ENCODE assay signal across 18 cellular contexts in the genomic region with DNA sequence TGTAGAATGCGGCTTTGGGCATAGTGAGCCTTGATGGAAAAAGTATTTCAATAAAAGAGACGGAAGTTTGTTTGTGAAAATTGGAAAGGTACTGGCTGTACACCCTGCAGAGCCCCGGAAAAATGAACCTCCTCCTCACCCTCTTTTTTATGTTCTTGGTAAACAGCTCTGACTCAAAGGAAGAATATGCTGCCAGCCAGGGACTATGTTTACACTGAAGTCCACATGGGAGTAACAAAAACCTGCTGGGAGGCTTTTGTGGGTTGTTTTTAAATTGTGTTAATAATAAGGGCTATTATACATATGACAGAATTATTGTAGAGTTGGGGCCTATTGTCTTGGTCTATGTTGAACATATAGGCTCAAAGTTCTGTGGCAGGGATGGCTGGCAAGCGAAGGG.
A peak's percentile ranks its signal among the peaks of the same experiment; 100 is the strongest.
DNase-seq lines count a peak whose midpoint lies in the region; ATAC-seq and TF ChIP-seq lines count a peak whose summit lies in the region.
"Had no signal": no experiment of that assay in that cellular context is flagged by ENCODE, and none has a peak within 500 bp of the region (broad histone marks: within the 10 kb centered on the region; RNA-seq: fewer than 3 reads in every experiment).

No MANE protein-coding gene starts in this region.

- no peaks in the 10 kb centered on the region for H3K4me1 ChIP-seq in tibial nerve

- TF ChIP-seq EP300 in tibial nerve (IDR thresholded peaks at IDR 0.05) = no peak

- no peak for ATAC-seq in GM18861 (IDR thresholded peaks at IDR 0.05; ENCODE audit: unreplicated experiment)
- ATAC-seq: activated naive CD4-positive, alpha-beta T cell treated with anti-CD3 and anti-CD28 coated beads, Interleukin-2, amount 50 U/mL, for 72 hours had no signal

- H3K9me3 ChIP-seq in tibial nerve = no peaks in the 10 kb centered on the region

- H3K4me3 ChIP-seq in LNCaP clone FGC (ENCODE audit: low read depth, low read length) (no peak overlapping the region), brain microvascular endothelial cell (ENCODE audit: low read depth, low read length) (no peak overlapping the region), tibial nerve (no peak overlapping the region)

- no peak for TF ChIP-seq POLR2A in tibial nerve (IDR thresholded peaks at IDR 0.05)

- in situ Hi-C loops in brain microvascular endothelial cell (cut with HindIII; ENCODE audit: low pct_ligation_motif_present, low sequenced_read_pairs) = no loop called here

- H3K27ac ChIP-seq in brain microvascular endothelial cell = no peak overlapping the region
- no peak overlapping the region for H3K27ac ChIP-seq in tibial nerve
- H3K27ac ChIP-seq: WERI-Rb-1 had no signal

- no peaks in the 10 kb centered on the region for H3K36me3 ChIP-seq in brain microvascular endothelial cell (replicated peaks)
- no peaks in the 10 kb centered on the region for H3K36me3 ChIP-seq in tibial nerve
- H3K36me3 ChIP-seq: WERI-Rb-1 had no signal

- peak; percentile 30 for DNase-seq in AG20443 (ENCODE audit: low spot score)
- peak; percentile 15 for DNase-seq in LNCaP clone FGC (ENCODE audit: low read depth)
- peak; percentile 39 for DNase-seq in brain microvascular endothelial cell
- DNase-seq in kidney glomerular epithelial cell (lab: John Stamatoyannopoulos, UW) = peak; percentile 5
- DNase-seq in stimulated activated CD4-positive, alpha-beta T cell treated with anti-CD3 and anti-CD28 coated beads, Interleukin-12 subunit alpha, Interleukin-12 subunit beta, amount 100 ng/mL, for 4 hours = no peak
- DNase-seq in HuH-7.5 (ENCODE audit: low spot score) = no peak
- DNase-seq in tibial nerve (ENCODE audit: low spot score in 2 of 2) = no peak
- DNase-seq: activated CD8-positive, alpha-beta memory T cell treated with anti-CD3 and anti-CD28 coated beads, Interleukin-2, amount 50 U/mL, for 4 hours; foreskin melanocyte; H7; immature natural killer cell; NCI-H524 treated with DMSO at 0.1 percent for 48 hours; SHP77 treated with DMSO at 0.1 percent for 48 hours; stimulated activated CD4-positive, alpha-beta T cell treated with anti-CD3 and anti-CD28 coated beads, Interleukin-4, amount 100 ng/mL, for 24 hours; stimulated activated naive CD4-positive, alpha-beta T cell; WERI-Rb-1 had no signal

- TF ChIP-seq CTCF in LNCaP clone FGC (IDR thresholded peaks at IDR 0.05; ENCODE audit: control insufficient read depth, extremely low read depth, insufficient read depth) (no peak), brain microvascular endothelial cell (IDR thresholded peaks at IDR 0.05; ENCODE audit: low read depth, low read length, missing control alignments) (no peak), tibial nerve (IDR thresholded peaks at IDR 0.05) (no peak)

- H3K27me3 ChIP-seq in brain microvascular endothelial cell (replicated peaks) (no peaks in the 10 kb centered on the region), tibial nerve (no peaks in the 10 kb centered on the region)

- 86 to 89% methylated on average over 4 of the region's 4 CpGs for WGBS in tibial nerve, 2 donors

Comparison
In these comparisons a context has a peak if more than half of its experiments do, and no peak if none do; other contexts are left out.
1. DNase-seq: peak in AG20443 (single experiment), LNCaP clone FGC (single experiment), brain microvascular endothelial cell (single experiment) and kidney glomerular epithelial cell (single experiment); none in stimulated activated CD4-positive, alpha-beta T cell treated with anti-CD3 and anti-CD28 coated beads, Interleukin-12 subunit alpha, Interleukin-12 subunit beta, amount 100 ng/mL, for 4 hours (single experiment), HuH-7.5 (single experiment) and tibial nerve (0 of 2).